8 cellular contexts compared by ENCODE assay signal in the genomic region with DNA sequence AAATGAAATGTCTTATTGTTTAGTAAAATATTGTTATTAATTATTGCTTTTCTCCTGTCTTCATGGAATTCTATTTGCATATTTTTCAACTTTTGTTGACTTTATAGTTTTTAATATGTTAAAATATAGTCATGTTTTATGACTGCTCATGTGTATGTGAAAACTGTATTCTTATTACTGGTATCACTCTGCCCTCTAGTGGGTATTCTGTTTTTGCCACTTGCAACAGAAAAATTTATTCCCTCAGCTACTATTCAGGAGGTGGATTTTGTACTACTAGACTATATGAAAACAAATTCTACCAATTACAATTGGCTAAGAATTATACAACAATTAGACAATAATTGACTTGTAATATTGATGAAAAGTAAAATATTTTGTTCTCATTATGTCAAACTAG. TPM values are rescaled to one million over a fixed set of nuclear protein-coding genes. Genes with fewer than 3 reads are reported as not detected.
A peak's percentile ranks its signal among the peaks of the same experiment; 100 is the strongest.
DNase-seq lines count a peak whose midpoint lies in the region; ATAC-seq and TF ChIP-seq lines count a peak whose summit lies in the region.

No MANE protein-coding gene starts in this region.

- peak; percentile 21 for TF ChIP-seq CTCF in psoas muscle (IDR thresholded peaks at IDR 0.05)

- no peaks in the 10 kb centered on the region for H3K36me3 ChIP-seq in psoas muscle (ENCODE audit: insufficient read depth in 1 of 2, low read depth in 1 of 2)

- no peaks in the 10 kb centered on the region for H3K27me3 ChIP-seq in psoas muscle (ENCODE audit: insufficient read depth in 3 of 3, low read length in 2 of 3)

- ATAC-seq in GM21528 (IDR thresholded peaks at IDR 0.05; ENCODE audit: low FRiP score, unreplicated experiment), result peak; percentile 67
- ATAC-seq in psoas muscle, result no peak
- ATAC-seq in GM21526 (IDR thresholded peaks at IDR 0.05; ENCODE audit: low FRiP score, unreplicated experiment), result no peak

- peaks cover 4% of the 10 kb centered on the region for H3K9me3 ChIP-seq in psoas muscle

- no peaks in the 10 kb centered on the region for H3K27me3 Mint-ChIP-seq in T-helper 2 cell treated with Interferon-gamma antibody and Interleukin-4, amounts not matched to agents 5 μg/mL and 100 μg/mL, for 36 hours (ENCODE audit: low read depth)

- no peak overlapping the region for H3K4me3 Mint-ChIP-seq in T-helper 2 cell treated with Interferon-gamma antibody and Interleukin-4, amounts not matched to agents 5 μg/mL and 100 μg/mL, for 36 hours

- no peaks in the 10 kb centered on the region for H3K36me3 Mint-ChIP-seq in T-helper 2 cell treated with Interferon-gamma antibody and Interleukin-4, amounts not matched to agents 5 μg/mL and 100 μg/mL, for 36 hours (ENCODE audit: low read depth)

- intact Hi-C loops in psoas muscle (cut with DNase I), result no loop called here

- DNase-seq in Ammon's horn (ENCODE audit: low spot score) (peak; percentile 16), NCI-H2171 (lab: John Stamatoyannopoulos, UW) (peak; percentile 8), dermis blood vessel endothelial cell (peak; percentile 70), psoas muscle (no peak)
- DNase-seq in T-helper 2 cell treated with Interferon-gamma antibody and Interleukin-4, amounts not matched to agents 5 μg/mL and 100 μg/mL, for 36 hours (ENCODE audit: low spot score), result no peak
- no peak for DNase-seq in stimulated activated CD4-positive, alpha-beta T cell treated with anti-CD3 and anti-CD28 coated beads, Interleukin-4, amount 100 ng/mL, for 24 hours

- H3K27ac Mint-ChIP-seq in T-helper 2 cell treated with Interferon-gamma antibody and Interleukin-4, amounts not matched to agents 5 μg/mL and 100 μg/mL, for 36 hours, result no peak overlapping the region

- H3K9me3 Mint-ChIP-seq in T-helper 2 cell treated with Interferon-gamma antibody and Interleukin-4, amounts not matched to agents 5 μg/mL and 100 μg/mL, for 36 hours, result peaks cover 17% of the 10 kb centered on the region

- no peaks in the 10 kb centered on the region for H3K4me1 ChIP-seq in psoas muscle

- no peak overlapping the region for H3K27ac ChIP-seq in psoas muscle

- no peaks in the 10 kb centered on the region for H3K4me1 Mint-ChIP-seq in T-helper 2 cell treated with Interferon-gamma antibody and Interleukin-4, amounts not matched to agents 5 μg/mL and 100 μg/mL, for 36 hours (ENCODE audit: low read depth)

- no peak overlapping the region for H3K4me3 ChIP-seq in psoas muscle

RNA-seq across cellular contexts. Expression of a gene that starts 45.0 kb away (rescaled TPM):
- total RNA-seq in dermis blood vessel endothelial cell (not detected in 2 replicates), psoas muscle (not detected)
- polyA plus RNA-seq in psoas muscle, result not detected

RNA-seq across cellular contexts. Expression of a gene that starts 58.9 kb away (rescaled TPM):
- total RNA-seq in dermis blood vessel endothelial cell (not detected in 2 replicates), psoas muscle (not detected)
- polyA plus RNA-seq in psoas muscle, result not detected

Comparison
In these comparisons a context has a peak if more than half of its experiments do, and no peak if none do; other contexts are left out.
1. DNase-seq: peak in Ammon's horn (single experiment), NCI-H2171 (single experiment) and dermis blood vessel endothelial cell (single experiment); none in psoas muscle (0 of 2), T-helper 2 cell treated with Interferon-gamma antibody and Interleukin-4, amounts not matched to agents 5 μg/mL and 100 μg/mL, for 36 hours (single experiment) and stimulated activated CD4-positive, alpha-beta T cell treated with anti-CD3 and anti-CD28 coated beads, Interleukin-4, amount 100 ng/mL, for 24 hours (single experiment).